In the genomic region with DNA sequence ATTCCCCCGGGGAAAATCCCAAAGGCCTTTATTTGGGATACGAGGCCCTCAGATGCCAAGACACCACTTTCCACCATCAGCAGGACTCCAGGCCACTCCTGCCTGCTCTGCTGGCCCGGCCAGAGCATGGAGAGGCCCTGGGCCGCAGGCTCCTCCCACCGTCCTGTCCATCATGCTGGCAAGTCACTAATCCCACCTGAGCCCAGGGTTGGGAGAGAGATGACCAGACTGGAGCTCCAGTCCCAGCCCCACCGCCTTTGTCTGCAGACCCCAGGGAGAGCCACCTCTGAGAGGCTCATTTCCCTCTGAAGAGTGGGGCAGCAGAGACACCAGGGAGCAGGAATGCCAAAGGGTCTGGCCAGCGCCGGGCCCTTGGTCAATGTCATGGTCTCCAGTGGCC, we compare ENCODE assay signal across 19 cellular contexts. TPM values are rescaled to one million over a fixed set of nuclear protein-coding genes. Genes with fewer than 3 reads are reported as not detected.
DNase-seq lines count a peak whose midpoint lies in the region; ATAC-seq and TF ChIP-seq lines count a peak whose summit lies in the region.
"Had no signal": no experiment of that assay in that cellular context is flagged by ENCODE, and none has a peak within 500 bp of the region (broad histone marks: within the 10 kb centered on the region; RNA-seq: fewer than 3 reads in every experiment).

No MANE protein-coding gene starts in this region.

- H3K4me1 Mint-ChIP-seq in type B pancreatic cell (ENCODE audit: unreplicated experiment), result peaks cover 19% of the 10 kb centered on the region

- H3K9me3 Mint-ChIP-seq in type B pancreatic cell, result no peaks in the 10 kb centered on the region
- H3K9me3 Mint-ChIP-seq: CD8-positive, alpha-beta T cell had no signal

- H3K36me3 Mint-ChIP-seq in type B pancreatic cell, result no peaks in the 10 kb centered on the region
- H3K36me3 Mint-ChIP-seq: CD8-positive, alpha-beta T cell had no signal

- TF ChIP-seq CTCF in RWPE1 (conservative IDR thresholded peaks at IDR 0.05; ENCODE audit: low read depth), result no peak
- TF ChIP-seq CTCF in type B pancreatic cell (conservative IDR thresholded peaks at IDR 0.05), result no peak
- no peak for TF ChIP-seq CTCF in GM13977 (IDR thresholded peaks at IDR 0.05; ENCODE audit: extremely low read depth, insufficient read depth, missing control alignments)

- DNase-seq in Right ventricle myocardium inferior (ENCODE audit: missing footprints) (peak; percentile 52), Right ventricle myocardium superior (no peak), RWPE1 (ENCODE audit: low spot score) (no peak), iPS-NIHi7 (ENCODE audit: extremely low spot score) (peak; percentile 44), type B pancreatic cell (ENCODE audit: extremely low spot score, unreplicated experiment) (no peak), GM13977 (ENCODE audit: low spot score) (no peak), OCI-M1 (lab: John Stamatoyannopoulos, UW) (no peak)
- no peak for DNase-seq in stimulated activated naive CD4-positive, alpha-beta T cell (lab: John Stamatoyannopoulos, UW)
- DNase-seq: Calu3; CD8-positive, alpha-beta T cell; DMS53; HCEC 1CT; NCI-H1092 treated with DMSO at 0.1 percent for 48 hours; NCI-H146; NCI-H510A; NCI-H774; T-helper 1 cell had no signal

- POLR2A ChIA-PET in RWPE1 (lab: Yijun Ruan, JAX; ENCODE audit: low non-redundant PET), result no interaction called here

- in situ Hi-C loops in GM13977 (cut with MboI; ENCODE audit: low pct_unique_long_range_greater_than_20kb, low sequenced_read_pairs, unreplicated experiment), result no loop called here

- ATAC-seq in Right ventricle myocardium inferior (no peak), Right ventricle myocardium superior (ENCODE audit: poor library complexity) (no peak)
- ATAC-seq: CD8-positive, alpha-beta T cell had no signal

- CTCF ChIA-PET in RWPE1 (lab: Yijun Ruan, JAX), result interaction anchor here (0.9 kb wide), 1 partner anchor 182 kb away, joined by 4 read pairs; no protein-coding TSS in a partner anchor

- no peak overlapping the region for H3K4me3 Mint-ChIP-seq in type B pancreatic cell
- H3K4me3 Mint-ChIP-seq: CD8-positive, alpha-beta T cell had no signal

- peaks cover 36% of the 10 kb centered on the region for H3K27me3 Mint-ChIP-seq in type B pancreatic cell

- intact Hi-C loops in Right ventricle myocardium inferior (cut with DNase I) (no loop called here), Right ventricle myocardium superior (cut with DNase I) (no loop called here)

- H3K27ac ChIP-seq in RWPE1, result peak overlapping the region; percentile 26; the same call in 1 of the 2 replicates
- H3K27ac ChIP-seq: BLaER1 had no signal

- peak overlapping the region; percentile 95 for H3K27ac Mint-ChIP-seq in type B pancreatic cell
- H3K27ac Mint-ChIP-seq: CD8-positive, alpha-beta T cell had no signal

RNA-seq across cellular contexts. Expression of gene NKPD1, which starts 4.6 kb away (rescaled TPM):
- not detected for total RNA-seq in Right ventricle myocardium inferior
- total RNA-seq in Right ventricle myocardium superior, result not detected
- 0.56 and 1.3 TPM in 2 replicates for total RNA-seq in type B pancreatic cell (ENCODE audit: low replicate concordance)
- total RNA-seq: A172 had no signal

RNA-seq across cellular contexts. Expression of gene TRAPPC6A, which starts 21.8 kb away (rescaled TPM):
- total RNA-seq in Right ventricle myocardium inferior (14.2 TPM), Right ventricle myocardium superior (15.0 TPM), type B pancreatic cell (ENCODE audit: low replicate concordance) (36.7 and 41.3 TPM in 2 replicates)

RNA-seq across cellular contexts. Expression of gene BLOC1S3, which starts 22.4 kb away (rescaled TPM):
- total RNA-seq in Right ventricle myocardium inferior (5.2 TPM), Right ventricle myocardium superior (3.6 TPM), type B pancreatic cell (ENCODE audit: low replicate concordance) (9.2 and 10.2 TPM in 2 replicates)

Comparison
In these comparisons a context has a peak if more than half of its experiments do, and no peak if none do; other contexts are left out.
1. DNase-seq: peak in Right ventricle myocardium inferior (single experiment) and iPS-NIHi7 (single experiment); none in Right ventricle myocardium superior (single experiment), RWPE1 (single experiment), type B pancreatic cell (single experiment), stimulated activated naive CD4-positive, alpha-beta T cell (0 of 6), GM13977 (single experiment) and OCI-M1 (single experiment).